1 cellular context compared by ENCODE assay signal in genomic region chr2:75605770-75606535, GRCh38.
A peak's percentile ranks its signal among the peaks of the same experiment; 100 is the strongest.
TF ChIP-seq lines count a peak whose summit lies in the region.

No MANE protein-coding gene starts in this region.

TF ChIP-seq in HepG2, 621 proteins besides CTCF, POLR2A, EP300 and RAD21 (continues in another document):
- TF ChIP-seq ZBTB33 (CRISPR knock-in tag; IDR thresholded peaks at IDR 0.05) (peak; percentile 82), SIN3A (IDR thresholded peaks at IDR 0.05; ENCODE audit: borderline replicate concordance, low read depth, low read length) (0 out of 2 replicates have a peak, but pooled peaks have one; percentile 26), ZZZ3 (CRISPR knock-in tag; IDR thresholded peaks at IDR 0.05; ENCODE audit: borderline replicate concordance) (no peak), HNRNPUL1 (IDR thresholded peaks at IDR 0.05; ENCODE audit: low read depth, low read length) (no peak), ZNF501 (CRISPR knock-in tag; IDR thresholded peaks at IDR 0.05) (peak; percentile 35; the same call in 1 of the 2 replicates), MXI1 (IDR thresholded peaks at IDR 0.05; ENCODE audit: borderline replicate concordance, low read depth, low read length) (peak; percentile 23; the same call in 1 of the 3 replicates), DNMT1 (CRISPR knock-in tag; IDR thresholded peaks at IDR 0.05) (no peak), HNF4A (CRISPR knock-in tag; IDR thresholded peaks at IDR 0.05) (peak; percentile 57), CBFB (CRISPR knock-in tag; IDR thresholded peaks at IDR 0.05) (no peak), ZNF292 (CRISPR knock-in tag; IDR thresholded peaks at IDR 0.05; ENCODE audit: borderline replicate concordance, low read depth) (no peak), ARID5B (CRISPR knock-in tag; IDR thresholded peaks at IDR 0.05) (peak; percentile 51; the same call in 1 of the 2 replicates), ZNF616 (CRISPR knock-in tag; IDR thresholded peaks at IDR 0.05; ENCODE audit: low read depth) (no peak), ESRRA (CRISPR knock-in tag; IDR thresholded peaks at IDR 0.05; ENCODE audit: low read depth) (no peak), ZNF143 (CRISPR knock-in tag; IDR thresholded peaks at IDR 0.05) (no peak), SMAD9 (CRISPR knock-in tag; IDR thresholded peaks at IDR 0.05) (no peak), SMAD3 (CRISPR knock-in tag; IDR thresholded peaks at IDR 0.05) (no peak), RFXAP (CRISPR knock-in tag; IDR thresholded peaks at IDR 0.05; ENCODE audit: borderline replicate concordance) (no peak), SOX13 (IDR thresholded peaks at IDR 0.05) (no peak), SOX13 (CRISPR knock-in tag; conservative IDR thresholded peaks at IDR 0.05 in 1 of 2, IDR thresholded peaks at IDR 0.05 in 1 of 2) (peak in 1 of 2 experiments; percentile 8; a peak in 1 of 4 replicates), MED1 (CRISPR knock-in tag; IDR thresholded peaks at IDR 0.05) (peak; percentile 64; the same call in 1 of the 2 replicates), ZNF256 (CRISPR knock-in tag; conservative IDR thresholded peaks at IDR 0.05) (no peak), NFIC (IDR thresholded peaks at IDR 0.05; ENCODE audit: low read length) (0 out of 2 replicates have a peak, but pooled peaks have one; percentile 31), ZNF574 (CRISPR knock-in tag; IDR thresholded peaks at IDR 0.05) (0 out of 2 replicates have a peak, but pooled peaks have one; percentile 18), HNF4G (IDR thresholded peaks at IDR 0.05; ENCODE audit: borderline replicate concordance, low read depth, low read length) (0 out of 2 replicates have a peak, but pooled peaks have one; percentile 16), HNF4G (CRISPR knock-in tag; IDR thresholded peaks at IDR 0.05; ENCODE audit: borderline replicate concordance, low read depth) (no peak), SMC3 (IDR thresholded peaks at IDR 0.05; ENCODE audit: low read length) (peak; percentile 62; the same call in 1 of the 2 replicates), IRF9 (CRISPR knock-in tag; IDR thresholded peaks at IDR 0.05; ENCODE audit: borderline replicate concordance) (peak; percentile 48; the same call in 1 of the 2 replicates), ZNF703 (CRISPR knock-in tag; IDR thresholded peaks at IDR 0.05; ENCODE audit: borderline replicate concordance) (no peak), ZSCAN9 (CRISPR knock-in tag; IDR thresholded peaks at IDR 0.05; ENCODE audit: borderline replicate concordance) (no peak), YEATS4 (CRISPR knock-in tag; IDR thresholded peaks at IDR 0.05; ENCODE audit: borderline replicate concordance) (no peak), ZGPAT (CRISPR knock-in tag; IDR thresholded peaks at IDR 0.05) (peak; percentile 36; the same call in 1 of the 2 replicates), TOE1 (CRISPR knock-in tag; IDR thresholded peaks at IDR 0.05) (no peak), THAP7 (CRISPR knock-in tag; IDR thresholded peaks at IDR 0.05) (no peak), ARID4A (CRISPR knock-in tag; IDR thresholded peaks at IDR 0.05; ENCODE audit: borderline replicate concordance) (peak; percentile 20; the same call in 1 of the 2 replicates), JUNB (CRISPR knock-in tag; IDR thresholded peaks at IDR 0.05; ENCODE audit: borderline replicate concordance) (no peak), TEAD3 (CRISPR knock-in tag; optimal IDR thresholded peaks at IDR 0.05; ENCODE audit: borderline replicate concordance) (peak; percentile 88), ZNF367 (CRISPR knock-in tag; IDR thresholded peaks at IDR 0.05; ENCODE audit: borderline replicate concordance) (no peak), ZMYM4 (CRISPR knock-in tag; IDR thresholded peaks at IDR 0.05) (peak; percentile 57), HIC2 (CRISPR knock-in tag; IDR thresholded peaks at IDR 0.05; ENCODE audit: low read depth) (no peak), POLR2AphosphoS5 (IDR thresholded peaks at IDR 0.05; ENCODE audit: low read depth, low read length) (no peak), ZNF746 (CRISPR knock-in tag; IDR thresholded peaks at IDR 0.05) (no peak), BHLHE40 (IDR thresholded peaks at IDR 0.05; ENCODE audit: low read length) (no peak), MYPOP (CRISPR knock-in tag; IDR thresholded peaks at IDR 0.05) (no peak), ZNF552 (CRISPR knock-in tag; IDR thresholded peaks at IDR 0.05; ENCODE audit: borderline replicate concordance) (no peak), NCOR1 (IDR thresholded peaks at IDR 0.05; ENCODE audit: borderline replicate concordance, low read length) (peak; percentile 33; the same call in 1 of the 2 replicates)
